Comparison of ENCODE assay signal across 14 cellular contexts in the genomic region with DNA sequence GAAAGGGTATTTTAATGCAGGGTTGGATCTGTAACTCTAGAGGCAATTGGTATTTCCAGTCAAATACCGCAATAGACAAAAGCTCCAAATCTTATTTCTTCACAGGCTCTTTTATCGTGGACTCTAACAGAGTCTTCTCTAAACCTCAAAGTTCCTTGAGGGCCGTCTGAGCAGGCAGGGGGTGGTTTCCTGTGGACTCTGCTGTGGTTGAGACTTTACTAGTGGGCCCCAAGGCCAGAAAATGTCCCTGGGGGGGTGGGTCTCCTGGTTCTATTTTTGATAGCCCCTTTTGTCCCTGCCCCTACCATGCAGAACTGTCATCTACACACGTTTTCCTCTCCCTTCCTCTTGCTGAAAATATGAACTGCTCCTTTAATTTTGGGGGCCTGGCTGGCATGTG.
A peak's percentile ranks its signal among the peaks of the same experiment; 100 is the strongest.
DNase-seq lines count a peak whose midpoint lies in the region; TF ChIP-seq lines count a peak whose summit lies in the region.
"Had no signal": no experiment of that assay in that cellular context is flagged by ENCODE, and none has a peak within 500 bp of the region (broad histone marks: within the 10 kb centered on the region; RNA-seq: fewer than 3 reads in every experiment).

No MANE protein-coding gene starts in this region.

- H3K4me1 ChIP-seq in A673 (ENCODE audit: insufficient read depth, low read length, poor library complexity, severe bottlenecking), result no peaks in the 10 kb centered on the region
- H3K4me1 ChIP-seq in SJCRH30, result peaks cover 19% of the 10 kb centered on the region

- H3K4me3 ChIP-seq in choroid plexus epithelial cell (ENCODE audit: low read depth, low read length), result no peak overlapping the region
- H3K4me3 ChIP-seq in A673 (ENCODE audit: low read depth, low read length, poor library complexity, severe bottlenecking), result no peak overlapping the region
- no peak overlapping the region for H3K4me3 ChIP-seq in SJCRH30

- BruUV-seq in A673 (replicated peaks; lab: Mats Ljungman, UMichigan), result no TSS peak

- H3K27ac ChIP-seq in A673 (ENCODE audit: low read depth, low read length, poor library complexity, severe bottlenecking) (no peak overlapping the region), SJCRH30 (no peak overlapping the region)

- peak; percentile 43 to 48 for DNase-seq in Kasumi-1 (lab: John Stamatoyannopoulos, UW)
- peak; percentile 44 for DNase-seq in RPMI7951 (ENCODE audit: low read depth)
- DNase-seq in choroid plexus epithelial cell (ENCODE audit: low read depth), result peak; percentile 59
- no peak for DNase-seq in A673 (ENCODE audit: low spot score)
- DNase-seq in stimulated activated CD4-positive, alpha-beta T cell treated with anti-CD3 and anti-CD28 coated beads, Interleukin-2, amount 100 ng/mL, for 24 hours, result no peak
- DNase-seq in SJCRH30, result no peak
- DNase-seq in stimulated activated CD4-positive, alpha-beta T cell treated with anti-CD3 and anti-CD28 coated beads, Interleukin-1b, Interleukin-23, amount 100 ng/mL, for 48 hours, result no peak
- DNase-seq: AML-193; Calu3; CD8-positive, alpha-beta T cell; DMS53; DND-41; EL; KG1 had no signal

- H3K27me3 ChIP-seq in A673 (replicated peaks; ENCODE audit: insufficient read depth, low read depth, low read length, poor library complexity) (no peaks in the 10 kb centered on the region), SJCRH30 (no peaks in the 10 kb centered on the region)

- H3K9me3 ChIP-seq in A673 (ENCODE audit: low read depth, low read length, poor library complexity, severe bottlenecking) (no peaks in the 10 kb centered on the region), SJCRH30 (replicated peaks) (peaks cover 10% of the 10 kb centered on the region)

- TF ChIP-seq CTCF in choroid plexus epithelial cell (conservative IDR thresholded peaks at IDR 0.05; ENCODE audit: low read depth, low read length) (no peak), A673 (conservative IDR thresholded peaks at IDR 0.05; ENCODE audit: low read depth, low read length) (no peak)

- intact Hi-C loops in A673 (cut with micrococcal nuclease; ENCODE audit: unreplicated experiment), result no loop called here

- POLR2A ChIA-PET in A673 (lab: Charles Lee; ENCODE audit: low non-redundant PET), result no interaction called here

- H3K36me3 ChIP-seq in A673 (ENCODE audit: insufficient read depth, low read length, poor library complexity, severe bottlenecking) (no peaks in the 10 kb centered on the region), SJCRH30 (no peaks in the 10 kb centered on the region)

- CTCF ChIA-PET in A673 (lab: Charles Lee), result no interaction called here

Comparison
In these comparisons a context has a peak if more than half of its experiments do, and no peak if none do; other contexts are left out.
1. DNase-seq: peak in Kasumi-1 (2 of 2), RPMI7951 (single experiment) and choroid plexus epithelial cell (single experiment); none in A673 (single experiment), stimulated activated CD4-positive, alpha-beta T cell treated with anti-CD3 and anti-CD28 coated beads, Interleukin-2, amount 100 ng/mL, for 24 hours (0 of 2), SJCRH30 (0 of 2) and stimulated activated CD4-positive, alpha-beta T cell treated with anti-CD3 and anti-CD28 coated beads, Interleukin-1b, Interleukin-23, amount 100 ng/mL, for 48 hours (single experiment).